In the genomic region with DNA sequence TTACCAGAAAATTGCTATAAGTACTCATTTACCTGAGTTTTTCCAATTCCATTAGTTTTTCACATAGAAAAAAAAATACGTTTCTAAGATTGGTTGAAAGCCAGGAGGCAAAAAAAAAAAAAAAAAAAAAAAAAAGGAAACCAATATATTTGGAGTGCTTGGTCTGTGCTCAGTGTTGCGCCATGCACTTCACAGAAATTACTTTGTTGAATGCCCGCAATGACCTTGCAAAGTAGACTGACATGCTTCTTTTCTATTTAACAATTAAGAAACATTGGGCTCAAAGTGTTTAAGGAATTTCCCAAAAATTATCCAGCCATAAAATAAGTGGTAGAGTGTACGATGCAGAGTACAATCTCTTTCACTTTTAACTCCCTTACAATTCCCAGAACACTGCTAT, we compare ENCODE assay signal across 16 cellular contexts.
DNase-seq lines count a peak whose midpoint lies in the region; ATAC-seq and TF ChIP-seq lines count a peak whose summit lies in the region.
"Had no signal": no experiment of that assay in that cellular context is flagged by ENCODE, and none has a peak within 500 bp of the region (broad histone marks: within the 10 kb centered on the region; RNA-seq: fewer than 3 reads in every experiment).

No MANE protein-coding gene starts in this region.

- no peak for DNase-seq in MCF 10A (ENCODE audit: unreplicated experiment)
- no peak for DNase-seq in breast epithelium (ENCODE audit: low spot score in 2 of 2)
- no peak for DNase-seq in SJSA1 (ENCODE audit: low read depth in 1 of 2, low spot score in 2 of 2)
- no peak for DNase-seq in lower lobe of right lung
- DNase-seq in ureter (ENCODE audit: low spot score) = no peak
- DNase-seq: 8988T; CD8-positive, alpha-beta memory T cell; DMS79 treated with DMSO at 0.1 percent for 48 hours; NCI-H187 treated with DMSO at 0.1 percent for 48 hours; NCI-H446; SW 1271 had no signal

- POLR2A ChIA-PET in MCF 10A (lab: Yijun Ruan, JAX) = interaction anchor here (1.1 to 3.5 kb wide), 4 partner anchors 12 to 145 kb away, joined by 3 to 20 read pairs (median 14); no protein-coding TSS in a partner anchor

- TF ChIP-seq POLR2A in breast epithelium (IDR thresholded peaks at IDR 0.05) = no peak

- H3K27ac ChIP-seq in breast epithelium = no peak overlapping the region
- H3K27ac ChIP-seq in SJSA1 = peak overlapping the region; percentile 33
- no peak overlapping the region for H3K27ac ChIP-seq in lower lobe of right lung
- H3K27ac ChIP-seq: BLaER1 treated with 17β-estradiol and CSF1 and Interleukin-3, amounts not matched to agents 10 nM and 100 nM had no signal

- ATAC-seq in lower lobe of right lung = peak; percentile 52 to 86
- ATAC-seq in HG03442 (IDR thresholded peaks at IDR 0.05; ENCODE audit: unreplicated experiment) = no peak
- ATAC-seq in GM18519 (IDR thresholded peaks at IDR 0.05; ENCODE audit: low FRiP score, unreplicated experiment) = no peak
- no peak for ATAC-seq in GM21717 (IDR thresholded peaks at IDR 0.05; ENCODE audit: unreplicated experiment)

- H3K4me1 ChIP-seq in breast epithelium = no peaks in the 10 kb centered on the region
- H3K4me1 ChIP-seq in SJSA1 (replicated peaks) = peaks cover 20% of the 10 kb centered on the region
- H3K4me1 ChIP-seq in lower lobe of right lung = peaks cover 9% of the 10 kb centered on the region

- BruUV-seq in MCF 10A (replicated peaks; lab: Mats Ljungman, UMichigan) = no TSS peak

- H3K36me3 ChIP-seq in breast epithelium = no peaks in the 10 kb centered on the region
- no peaks in the 10 kb centered on the region for H3K36me3 ChIP-seq in SJSA1
- no peaks in the 10 kb centered on the region for H3K36me3 ChIP-seq in lower lobe of right lung
- H3K36me3 ChIP-seq: BLaER1 treated with 17β-estradiol and CSF1 and Interleukin-3, amounts not matched to agents 10 nM and 100 nM; MG63 had no signal

- peak overlapping the region; percentile 68 for H3K27ac Mint-ChIP-seq in MCF 10A (ENCODE audit: low read depth, unreplicated experiment)
- H3K27ac Mint-ChIP-seq: CD8-positive, alpha-beta memory T cell had no signal

- H3K27me3 Mint-ChIP-seq in MCF 10A (ENCODE audit: insufficient read depth, unreplicated experiment) = no peaks in the 10 kb centered on the region
- H3K27me3 Mint-ChIP-seq: CD8-positive, alpha-beta memory T cell had no signal

- H3K9me3 ChIP-seq in breast epithelium = no peaks in the 10 kb centered on the region
- H3K9me3 ChIP-seq in SJSA1 (replicated peaks) = no peaks in the 10 kb centered on the region
- no peaks in the 10 kb centered on the region for H3K9me3 ChIP-seq in lower lobe of right lung
- H3K9me3 ChIP-seq: MG63 had no signal

- intact Hi-C loops in MCF 10A (cut with micrococcal nuclease) = no loop called here
- intact Hi-C loops in breast epithelium (cut with DNase I; ENCODE audit: low total_unique reads) = no loop called here
- intact Hi-C loops in lower lobe of right lung (cut with DNase I) = no loop called here

- CTCF ChIA-PET in MCF 10A (lab: Yijun Ruan, JAX) = interaction anchor here (0.6 to 0.7 kb wide), 2 partner anchors 145 to 575 kb away, joined by 3 to 4 read pairs; no protein-coding TSS in a partner anchor

- TF ChIP-seq CTCF in MCF 10A (IDR thresholded peaks at IDR 0.05; ENCODE audit: unreplicated experiment) = no peak
- no peak for TF ChIP-seq CTCF in breast epithelium (IDR thresholded peaks at IDR 0.05)
- TF ChIP-seq CTCF in lower lobe of right lung (IDR thresholded peaks at IDR 0.05) = no peak

- H3K4me3 ChIP-seq in breast epithelium (no peak overlapping the region), SJSA1 (no peak overlapping the region), lower lobe of right lung (no peak overlapping the region)
- H3K4me3 ChIP-seq: BLaER1 treated with 17β-estradiol and CSF1 and Interleukin-3, amounts not matched to agents 10 nM and 100 nM; MG63 had no signal

- peak overlapping the region; percentile 26 for H3K4me3 Mint-ChIP-seq in MCF 10A (ENCODE audit: unreplicated experiment)
- H3K4me3 Mint-ChIP-seq: CD8-positive, alpha-beta memory T cell had no signal

- no peaks in the 10 kb centered on the region for H3K36me3 Mint-ChIP-seq in MCF 10A (ENCODE audit: insufficient read depth, unreplicated experiment)
- H3K36me3 Mint-ChIP-seq: CD8-positive, alpha-beta memory T cell had no signal

- peaks cover 16% of the 10 kb centered on the region for H3K4me1 Mint-ChIP-seq in MCF 10A (ENCODE audit: insufficient read depth, unreplicated experiment)
- H3K4me1 Mint-ChIP-seq: CD8-positive, alpha-beta memory T cell had no signal

- H3K27me3 ChIP-seq in breast epithelium = no peaks in the 10 kb centered on the region
- H3K27me3 ChIP-seq in SJSA1 (replicated peaks) = no peaks in the 10 kb centered on the region
- H3K27me3 ChIP-seq in lower lobe of right lung (ENCODE audit: low read depth) = no peaks in the 10 kb centered on the region
- H3K27me3 ChIP-seq: BLaER1 treated with 17β-estradiol and CSF1 and Interleukin-3, amounts not matched to agents 10 nM and 100 nM; MG63 had no signal

- peaks cover 13% of the 10 kb centered on the region for H3K9me3 Mint-ChIP-seq in MCF 10A (ENCODE audit: unreplicated experiment)

Comparison
In these comparisons a context has a peak if more than half of its experiments do, and no peak if none do; other contexts are left out.
1. ATAC-seq: peak in lower lobe of right lung (2 of 2); none in HG03442 (single experiment), GM18519 (single experiment) and GM21717 (single experiment).